1 cellular context compared by ENCODE assay signal in the genomic region with DNA sequence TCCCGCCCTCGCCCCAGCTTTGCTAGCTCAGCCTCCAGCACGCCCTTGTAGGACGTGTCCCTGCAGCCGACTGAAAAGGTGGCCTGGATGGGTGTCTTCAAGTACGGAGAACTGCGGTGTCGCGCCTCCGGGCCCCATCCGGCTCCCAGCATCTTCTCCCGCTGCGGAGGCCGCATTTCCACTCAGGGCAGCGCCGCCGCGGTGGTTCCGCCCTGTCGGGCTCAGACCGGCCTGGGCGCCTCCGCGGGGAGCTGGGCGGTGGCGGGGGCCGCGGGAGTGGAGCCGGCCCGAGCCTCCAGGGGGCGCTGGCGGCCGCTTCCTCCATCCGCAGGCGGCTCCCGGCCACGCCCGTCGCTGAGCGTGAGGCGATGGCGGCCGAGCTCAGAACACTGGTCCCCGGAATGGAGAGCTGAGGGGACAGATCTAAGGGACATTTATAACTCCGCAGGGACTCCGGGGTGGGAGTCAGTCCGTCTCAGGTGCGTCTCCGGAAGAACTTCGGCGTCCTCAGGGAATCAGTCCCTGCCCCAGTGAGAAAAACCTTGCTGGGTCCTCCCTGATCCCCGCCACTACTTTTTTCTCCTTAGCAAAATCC.
TF ChIP-seq lines count a peak whose summit lies in the region.

No MANE protein-coding gene starts in this region.

TF ChIP-seq in K562, 482 proteins besides CTCF, POLR2A, EP300 and RAD21 (continued from another document and continues in another):
- TF ChIP-seq, protein P1, sequence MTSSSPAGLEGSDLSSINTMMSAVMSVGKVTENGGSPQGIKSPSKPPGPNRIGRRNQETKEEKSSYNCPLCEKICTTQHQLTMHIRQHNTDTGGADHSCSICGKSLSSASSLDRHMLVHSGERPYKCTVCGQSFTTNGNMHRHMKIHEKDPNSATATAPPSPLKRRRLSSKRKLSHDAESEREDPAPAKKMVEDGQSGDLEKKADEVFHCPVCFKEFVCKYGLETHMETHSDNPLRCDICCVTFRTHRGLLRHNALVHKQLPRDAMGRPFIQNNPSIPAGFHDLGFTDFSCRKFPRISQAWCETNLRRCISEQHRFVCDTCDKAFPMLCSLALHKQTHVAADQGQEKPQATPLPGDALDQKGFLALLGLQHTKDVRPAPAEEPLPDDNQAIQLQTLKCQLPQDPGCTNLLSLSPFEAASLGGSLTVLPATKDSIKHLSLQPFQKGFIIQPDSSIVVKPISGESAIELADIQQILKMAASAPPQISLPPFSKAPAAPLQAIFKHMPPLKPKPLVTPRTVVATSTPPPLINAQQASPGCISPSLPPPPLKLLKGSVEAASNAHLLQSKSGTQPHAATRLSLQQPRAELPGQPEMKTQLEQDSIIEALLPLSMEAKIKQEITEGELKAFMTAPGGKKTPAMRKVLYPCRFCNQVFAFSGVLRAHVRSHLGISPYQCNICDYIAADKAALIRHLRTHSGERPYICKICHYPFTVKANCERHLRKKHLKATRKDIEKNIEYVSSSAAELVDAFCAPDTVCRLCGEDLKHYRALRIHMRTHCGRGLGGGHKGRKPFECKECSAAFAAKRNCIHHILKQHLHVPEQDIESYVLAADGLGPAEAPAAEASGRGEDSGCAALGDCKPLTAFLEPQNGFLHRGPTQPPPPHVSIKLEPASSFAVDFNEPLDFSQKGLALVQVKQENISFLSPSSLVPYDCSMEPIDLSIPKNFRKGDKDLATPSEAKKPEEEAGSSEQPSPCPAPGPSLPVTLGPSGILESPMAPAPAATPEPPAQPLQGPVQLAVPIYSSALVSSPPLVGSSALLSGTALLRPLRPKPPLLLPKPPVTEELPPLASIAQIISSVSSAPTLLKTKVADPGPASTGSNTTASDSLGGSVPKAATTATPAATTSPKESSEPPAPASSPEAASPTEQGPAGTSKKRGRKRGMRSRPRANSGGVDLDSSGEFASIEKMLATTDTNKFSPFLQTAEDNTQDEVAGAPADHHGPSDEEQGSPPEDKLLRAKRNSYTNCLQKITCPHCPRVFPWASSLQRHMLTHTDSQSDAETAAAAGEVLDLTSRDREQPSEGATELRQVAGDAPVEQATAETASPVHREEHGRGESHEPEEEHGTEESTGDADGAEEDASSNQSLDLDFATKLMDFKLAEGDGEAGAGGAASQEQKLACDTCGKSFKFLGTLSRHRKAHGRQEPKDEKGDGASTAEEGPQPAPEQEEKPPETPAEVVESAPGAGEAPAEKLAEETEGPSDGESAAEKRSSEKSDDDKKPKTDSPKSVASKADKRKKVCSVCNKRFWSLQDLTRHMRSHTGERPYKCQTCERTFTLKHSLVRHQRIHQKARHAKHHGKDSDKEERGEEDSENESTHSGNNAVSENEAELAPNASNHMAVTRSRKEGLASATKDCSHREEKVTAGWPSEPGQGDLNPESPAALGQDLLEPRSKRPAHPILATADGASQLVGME (CRISPR knock-in tag; IDR thresholded peaks at IDR 0.05), result peak; percentile 94
- TF ChIP-seq, protein P2, sequence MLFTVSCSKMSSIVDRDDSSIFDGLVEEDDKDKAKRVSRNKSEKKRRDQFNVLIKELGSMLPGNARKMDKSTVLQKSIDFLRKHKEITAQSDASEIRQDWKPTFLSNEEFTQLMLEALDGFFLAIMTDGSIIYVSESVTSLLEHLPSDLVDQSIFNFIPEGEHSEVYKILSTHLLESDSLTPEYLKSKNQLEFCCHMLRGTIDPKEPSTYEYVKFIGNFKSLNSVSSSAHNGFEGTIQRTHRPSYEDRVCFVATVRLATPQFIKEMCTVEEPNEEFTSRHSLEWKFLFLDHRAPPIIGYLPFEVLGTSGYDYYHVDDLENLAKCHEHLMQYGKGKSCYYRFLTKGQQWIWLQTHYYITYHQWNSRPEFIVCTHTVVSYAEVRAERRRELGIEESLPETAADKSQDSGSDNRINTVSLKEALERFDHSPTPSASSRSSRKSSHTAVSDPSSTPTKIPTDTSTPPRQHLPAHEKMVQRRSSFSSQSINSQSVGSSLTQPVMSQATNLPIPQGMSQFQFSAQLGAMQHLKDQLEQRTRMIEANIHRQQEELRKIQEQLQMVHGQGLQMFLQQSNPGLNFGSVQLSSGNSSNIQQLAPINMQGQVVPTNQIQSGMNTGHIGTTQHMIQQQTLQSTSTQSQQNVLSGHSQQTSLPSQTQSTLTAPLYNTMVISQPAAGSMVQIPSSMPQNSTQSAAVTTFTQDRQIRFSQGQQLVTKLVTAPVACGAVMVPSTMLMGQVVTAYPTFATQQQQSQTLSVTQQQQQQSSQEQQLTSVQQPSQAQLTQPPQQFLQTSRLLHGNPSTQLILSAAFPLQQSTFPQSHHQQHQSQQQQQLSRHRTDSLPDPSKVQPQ (CRISPR knock-in tag; IDR thresholded peaks at IDR 0.05; ENCODE audit: borderline replicate concordance), result no peak
- TF ChIP-seq, protein P3, sequence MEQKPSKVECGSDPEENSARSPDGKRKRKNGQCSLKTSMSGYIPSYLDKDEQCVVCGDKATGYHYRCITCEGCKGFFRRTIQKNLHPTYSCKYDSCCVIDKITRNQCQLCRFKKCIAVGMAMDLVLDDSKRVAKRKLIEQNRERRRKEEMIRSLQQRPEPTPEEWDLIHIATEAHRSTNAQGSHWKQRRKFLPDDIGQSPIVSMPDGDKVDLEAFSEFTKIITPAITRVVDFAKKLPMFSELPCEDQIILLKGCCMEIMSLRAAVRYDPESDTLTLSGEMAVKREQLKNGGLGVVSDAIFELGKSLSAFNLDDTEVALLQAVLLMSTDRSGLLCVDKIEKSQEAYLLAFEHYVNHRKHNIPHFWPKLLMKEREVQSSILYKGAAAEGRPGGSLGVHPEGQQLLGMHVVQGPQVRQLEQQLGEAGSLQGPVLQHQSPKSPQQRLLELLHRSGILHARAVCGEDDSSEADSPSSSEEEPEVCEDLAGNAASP (IDR thresholded peaks at IDR 0.05), result no peak
- no peak for TF ChIP-seq PTBP1 (IDR thresholded peaks at IDR 0.05; ENCODE audit: low read depth, low read length)
- TF ChIP-seq ZBTB17 (CRISPR knock-in tag; IDR thresholded peaks at IDR 0.05), result no peak
- TF ChIP-seq STAG1 (CRISPR knock-in tag; IDR thresholded peaks at IDR 0.05; ENCODE audit: borderline replicate concordance), result peak; percentile 93
- TF ChIP-seq MTA1 (IDR thresholded peaks at IDR 0.05; ENCODE audit: borderline replicate concordance), result no peak
- no peak for TF ChIP-seq ETV6 (IDR thresholded peaks at IDR 0.05; ENCODE audit: borderline replicate concordance in 1 of 2, low read depth in 2 of 2, low read length in 1 of 2)
- no peak for TF ChIP-seq ETV6 (CRISPR knock-in tag; IDR thresholded peaks at IDR 0.05; ENCODE audit: borderline replicate concordance)
- no peak for TF ChIP-seq WHSC1 (IDR thresholded peaks at IDR 0.05; ENCODE audit: low read length)
- TF ChIP-seq CREBBP (IDR thresholded peaks at IDR 0.05; ENCODE audit: low read depth, low read length), result no peak
- no peak for TF ChIP-seq NCOA4 (IDR thresholded peaks at IDR 0.05; ENCODE audit: partially characterized antibody)
- no peak for TF ChIP-seq MTF1 (CRISPR knock-in tag; IDR thresholded peaks at IDR 0.05; ENCODE audit: borderline replicate concordance)
- TF ChIP-seq ZNF239 (CRISPR knock-in tag; IDR thresholded peaks at IDR 0.05), result no peak
- no peak for TF ChIP-seq HNRNPK (IDR thresholded peaks at IDR 0.05; ENCODE audit: low read depth, low read length, poor library complexity, severe bottlenecking)
- TF ChIP-seq, protein P4, sequence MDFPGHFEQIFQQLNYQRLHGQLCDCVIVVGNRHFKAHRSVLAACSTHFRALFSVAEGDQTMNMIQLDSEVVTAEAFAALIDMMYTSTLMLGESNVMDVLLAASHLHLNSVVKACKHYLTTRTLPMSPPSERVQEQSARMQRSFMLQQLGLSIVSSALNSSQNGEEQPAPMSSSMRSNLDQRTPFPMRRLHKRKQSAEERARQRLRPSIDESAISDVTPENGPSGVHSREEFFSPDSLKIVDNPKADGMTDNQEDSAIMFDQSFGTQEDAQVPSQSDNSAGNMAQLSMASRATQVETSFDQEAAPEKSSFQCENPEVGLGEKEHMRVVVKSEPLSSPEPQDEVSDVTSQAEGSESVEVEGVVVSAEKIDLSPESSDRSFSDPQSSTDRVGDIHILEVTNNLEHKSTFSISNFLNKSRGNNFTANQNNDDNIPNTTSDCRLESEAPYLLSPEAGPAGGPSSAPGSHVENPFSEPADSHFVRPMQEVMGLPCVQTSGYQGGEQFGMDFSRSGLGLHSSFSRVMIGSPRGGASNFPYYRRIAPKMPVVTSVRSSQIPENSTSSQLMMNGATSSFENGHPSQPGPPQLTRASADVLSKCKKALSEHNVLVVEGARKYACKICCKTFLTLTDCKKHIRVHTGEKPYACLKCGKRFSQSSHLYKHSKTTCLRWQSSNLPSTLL (IDR thresholded peaks at IDR 0.05), result no peak
- no peak for TF ChIP-seq POLR2B (IDR thresholded peaks at IDR 0.05; ENCODE audit: low read depth, partially characterized antibody)
- peak; percentile 74 for TF ChIP-seq MTA3 (IDR thresholded peaks at IDR 0.05; ENCODE audit: borderline replicate concordance)
- TF ChIP-seq BRD9 (IDR thresholded peaks at IDR 0.05; ENCODE audit: low read depth, partially characterized antibody), result no peak
- TF ChIP-seq, protein P5, sequence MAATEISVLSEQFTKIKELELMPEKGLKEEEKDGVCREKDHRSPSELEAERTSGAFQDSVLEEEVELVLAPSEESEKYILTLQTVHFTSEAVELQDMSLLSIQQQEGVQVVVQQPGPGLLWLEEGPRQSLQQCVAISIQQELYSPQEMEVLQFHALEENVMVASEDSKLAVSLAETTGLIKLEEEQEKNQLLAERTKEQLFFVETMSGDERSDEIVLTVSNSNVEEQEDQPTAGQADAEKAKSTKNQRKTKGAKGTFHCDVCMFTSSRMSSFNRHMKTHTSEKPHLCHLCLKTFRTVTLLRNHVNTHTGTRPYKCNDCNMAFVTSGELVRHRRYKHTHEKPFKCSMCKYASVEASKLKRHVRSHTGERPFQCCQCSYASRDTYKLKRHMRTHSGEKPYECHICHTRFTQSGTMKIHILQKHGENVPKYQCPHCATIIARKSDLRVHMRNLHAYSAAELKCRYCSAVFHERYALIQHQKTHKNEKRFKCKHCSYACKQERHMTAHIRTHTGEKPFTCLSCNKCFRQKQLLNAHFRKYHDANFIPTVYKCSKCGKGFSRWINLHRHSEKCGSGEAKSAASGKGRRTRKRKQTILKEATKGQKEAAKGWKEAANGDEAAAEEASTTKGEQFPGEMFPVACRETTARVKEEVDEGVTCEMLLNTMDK (IDR thresholded peaks at IDR 0.05; ENCODE audit: borderline replicate concordance, insufficient read depth, low read depth, low read length, poor library complexity, severe bottlenecking), result peak; percentile 84
- no peak for TF ChIP-seq NFE2L1 (tag; IDR thresholded peaks at IDR 0.05; ENCODE audit: borderline replicate concordance, low read depth)
- peak; percentile 80 for TF ChIP-seq GATAD2B (IDR thresholded peaks at IDR 0.05; ENCODE audit: borderline replicate concordance)
- no peak for TF ChIP-seq ILK (tag; IDR thresholded peaks at IDR 0.05; ENCODE audit: borderline replicate concordance, low read depth)
- TF ChIP-seq CREB1 (IDR thresholded peaks at IDR 0.05), result no peak
- 0 out of 2 replicates have a peak, but pooled peaks have one; percentile 55 for TF ChIP-seq CREB1 (CRISPR knock-in tag; IDR thresholded peaks at IDR 0.05)
- TF ChIP-seq RHOXF2B (CRISPR knock-in tag; conservative IDR thresholded peaks at IDR 0.05), result no peak
- TF ChIP-seq TBL1XR1 (IDR thresholded peaks at IDR 0.05; ENCODE audit: low read length in 2 of 2), result no peak
- TF ChIP-seq ZFX (CRISPR knock-in tag; IDR thresholded peaks at IDR 0.05), result peak; percentile 80
- TF ChIP-seq ZNF311 (CRISPR knock-in tag; IDR thresholded peaks at IDR 0.05), result no peak
- peak; percentile 14 for TF ChIP-seq HNRNPLL (IDR thresholded peaks at IDR 0.05; ENCODE audit: low read depth, low read length, poor library complexity, severe bottlenecking)
- TF ChIP-seq, protein P6, sequence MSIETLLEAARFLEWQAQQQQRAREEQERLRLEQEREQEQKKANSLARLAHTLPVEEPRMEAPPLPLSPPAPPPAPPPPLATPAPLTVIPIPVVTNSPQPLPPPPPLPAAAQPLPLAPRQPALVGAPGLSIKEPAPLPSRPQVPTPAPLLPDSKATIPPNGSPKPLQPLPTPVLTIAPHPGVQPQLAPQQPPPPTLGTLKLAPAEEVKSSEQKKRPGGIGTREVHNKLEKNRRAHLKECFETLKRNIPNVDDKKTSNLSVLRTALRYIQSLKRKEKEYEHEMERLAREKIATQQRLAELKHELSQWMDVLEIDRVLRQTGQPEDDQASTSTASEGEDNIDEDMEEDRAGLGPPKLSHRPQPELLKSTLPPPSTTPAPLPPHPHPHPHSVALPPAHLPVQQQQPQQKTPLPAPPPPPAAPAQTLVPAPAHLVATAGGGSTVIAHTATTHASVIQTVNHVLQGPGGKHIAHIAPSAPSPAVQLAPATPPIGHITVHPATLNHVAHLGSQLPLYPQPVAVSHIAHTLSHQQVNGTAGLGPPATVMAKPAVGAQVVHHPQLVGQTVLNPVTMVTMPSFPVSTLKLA (conservative IDR thresholded peaks at IDR 0.05), result 0 out of 4 replicates have a peak, but pooled peaks of 1 of the 2 experiments have one; percentile 62
- TF ChIP-seq, protein P7, sequence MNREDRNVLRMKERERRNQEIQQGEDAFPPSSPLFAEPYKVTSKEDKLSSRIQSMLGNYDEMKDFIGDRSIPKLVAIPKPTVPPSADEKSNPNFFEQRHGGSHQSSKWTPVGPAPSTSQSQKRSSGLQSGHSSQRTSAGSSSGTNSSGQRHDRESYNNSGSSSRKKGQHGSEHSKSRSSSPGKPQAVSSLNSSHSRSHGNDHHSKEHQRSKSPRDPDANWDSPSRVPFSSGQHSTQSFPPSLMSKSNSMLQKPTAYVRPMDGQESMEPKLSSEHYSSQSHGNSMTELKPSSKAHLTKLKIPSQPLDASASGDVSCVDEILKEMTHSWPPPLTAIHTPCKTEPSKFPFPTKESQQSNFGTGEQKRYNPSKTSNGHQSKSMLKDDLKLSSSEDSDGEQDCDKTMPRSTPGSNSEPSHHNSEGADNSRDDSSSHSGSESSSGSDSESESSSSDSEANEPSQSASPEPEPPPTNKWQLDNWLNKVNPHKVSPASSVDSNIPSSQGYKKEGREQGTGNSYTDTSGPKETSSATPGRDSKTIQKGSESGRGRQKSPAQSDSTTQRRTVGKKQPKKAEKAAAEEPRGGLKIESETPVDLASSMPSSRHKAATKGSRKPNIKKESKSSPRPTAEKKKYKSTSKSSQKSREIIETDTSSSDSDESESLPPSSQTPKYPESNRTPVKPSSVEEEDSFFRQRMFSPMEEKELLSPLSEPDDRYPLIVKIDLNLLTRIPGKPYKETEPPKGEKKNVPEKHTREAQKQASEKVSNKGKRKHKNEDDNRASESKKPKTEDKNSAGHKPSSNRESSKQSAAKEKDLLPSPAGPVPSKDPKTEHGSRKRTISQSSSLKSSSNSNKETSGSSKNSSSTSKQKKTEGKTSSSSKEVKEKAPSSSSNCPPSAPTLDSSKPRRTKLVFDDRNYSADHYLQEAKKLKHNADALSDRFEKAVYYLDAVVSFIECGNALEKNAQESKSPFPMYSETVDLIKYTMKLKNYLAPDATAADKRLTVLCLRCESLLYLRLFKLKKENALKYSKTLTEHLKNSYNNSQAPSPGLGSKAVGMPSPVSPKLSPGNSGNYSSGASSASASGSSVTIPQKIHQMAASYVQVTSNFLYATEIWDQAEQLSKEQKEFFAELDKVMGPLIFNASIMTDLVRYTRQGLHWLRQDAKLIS (CRISPR knock-in tag; IDR thresholded peaks at IDR 0.05), result peak; percentile 72; the same call in 1 of the 2 replicates
- TF ChIP-seq GABPB1 (CRISPR knock-in tag; IDR thresholded peaks at IDR 0.05), result peak; percentile 63
- 0 out of 2 replicates have a peak, but pooled peaks have one; percentile 31 for TF ChIP-seq MXI1 (IDR thresholded peaks at IDR 0.05; ENCODE audit: low read depth, low read length)
- no peak for TF ChIP-seq SIRT6 (IDR thresholded peaks at IDR 0.05; ENCODE audit: low read depth, low read length)
